Comparison of ENCODE assay signal across 9 cellular contexts in genomic region chr6:37990762-37991525, GRCh38.
DNase-seq lines count a peak whose midpoint lies in the region; ATAC-seq and TF ChIP-seq lines count a peak whose summit lies in the region.
"Had no signal": no experiment of that assay in that cellular context is flagged by ENCODE, and none has a peak within 500 bp of the region (broad histone marks: within the 10 kb centered on the region; RNA-seq: fewer than 3 reads in every experiment).

No MANE protein-coding gene starts in this region.

- H3K27ac ChIP-seq in foreskin keratinocyte = peak overlapping the region; percentile 14
- H3K27ac ChIP-seq in sigmoid colon = peak overlapping the region; percentile 15 to 64 (median 46)

- TF ChIP-seq POLR2A in sigmoid colon (IDR thresholded peaks at IDR 0.05) = no peak

- 80 to 82% methylated on average over 6 of the region's 6 CpGs for WGBS in sigmoid colon, 2 donors

- no peak for TF ChIP-seq CTCF in foreskin keratinocyte (conservative IDR thresholded peaks at IDR 0.05)
- TF ChIP-seq CTCF in sigmoid colon (IDR thresholded peaks at IDR 0.05) = no peak

- H3K4me3 ChIP-seq in sigmoid colon = no peak overlapping the region

- peak; percentile 87 for ATAC-seq in foreskin keratinocyte

- no peak for TF ChIP-seq EP300 in sigmoid colon (IDR thresholded peaks at IDR 0.05)

- intact Hi-C loops in sigmoid colon (cut with DNase I) = no loop called here

- H3K4me1 ChIP-seq in foreskin keratinocyte (peaks cover 31% of the 10 kb centered on the region), sigmoid colon (peaks cover 0 to 82% (median 65%) of the 10 kb centered on the region in 4 donors)

- in situ Hi-C loops in SK-MEL-5 (cut with HindIII; ENCODE audit: low pct_unique_long_range_greater_than_20kb, low sequenced_read_pairs) = no loop called here

- no peaks in the 10 kb centered on the region for H3K36me3 ChIP-seq in sigmoid colon

- DNase-seq in GM04504 (ENCODE audit: low read depth) = peak; percentile 60
- peak; percentile 68 for DNase-seq in SK-MEL-5 (ENCODE audit: low read depth, low spot score)
- peak; percentile 39 to 78 for DNase-seq in foreskin keratinocyte
- DNase-seq in sigmoid colon = no peak
- no peak for DNase-seq in stimulated activated naive CD4-positive, alpha-beta T cell (lab: John Stamatoyannopoulos, UW)
- no peak for DNase-seq in NK-92 (lab: John Stamatoyannopoulos, UW; ENCODE audit: unreplicated experiment)
- no peak for DNase-seq in activated CD4-positive, alpha-beta T cell treated with anti-CD3 and anti-CD28 coated beads, Interleukin-2, amount 50 U/mL, for 1 hour
- no peak for DNase-seq in amygdala (lab: John Stamatoyannopoulos, UW)
- DNase-seq: activated naive CD8-positive, alpha-beta T cell treated with anti-CD3 and anti-CD28 coated beads, Interleukin-2, amount 10 ng/mL, durations not matched to agents 7 days and 5 days had no signal

- H3K9me3 ChIP-seq in sigmoid colon = no peaks in the 10 kb centered on the region

- H3K27me3 ChIP-seq in foreskin keratinocyte (no peaks in the 10 kb centered on the region), sigmoid colon (no peaks in the 10 kb centered on the region)

Comparison
In these comparisons a context has a peak if more than half of its experiments do, and no peak if none do; other contexts are left out.
1. DNase-seq: peak in GM04504 (single experiment), SK-MEL-5 (single experiment) and foreskin keratinocyte (2 of 2); none in sigmoid colon (single experiment), stimulated activated naive CD4-positive, alpha-beta T cell (0 of 6), NK-92 (single experiment), activated CD4-positive, alpha-beta T cell treated with anti-CD3 and anti-CD28 coated beads, Interleukin-2, amount 50 U/mL, for 1 hour (single experiment) and amygdala (0 of 56).